Comparison of ENCODE assay signal across 16 cellular contexts in genomic region chr1:63758805-63759204, GRCh38. TPM values are rescaled to one million over a fixed set of nuclear protein-coding genes. Genes with fewer than 3 reads are reported as not detected.
A peak's percentile ranks its signal among the peaks of the same experiment; 100 is the strongest.
DNase-seq lines count a peak whose midpoint lies in the region; ATAC-seq and TF ChIP-seq lines count a peak whose summit lies in the region.
"Had no signal": no experiment of that assay in that cellular context is flagged by ENCODE, and none has a peak within 500 bp of the region (broad histone marks: within the 10 kb centered on the region; RNA-seq: fewer than 3 reads in every experiment).

No MANE protein-coding gene starts in this region.

- CTCF ChIA-PET in T-cell (lab: Charles Lee), result interaction anchor here in 1 of 2 donors (0.6 kb wide), 1 partner anchor 211 kb away, joined by 3 read pairs; no protein-coding TSS in a partner anchor

- H3K4me3 ChIP-seq in colonic mucosa, result no peak overlapping the region
- H3K4me3 ChIP-seq in parathyroid adenoma (ENCODE audit: low read depth, low read length), result no peak overlapping the region

- peak overlapping the region; percentile 56 for H2AFZ ChIP-seq in parathyroid adenoma

- H3K4me3 Mint-ChIP-seq in T-cell, result no peak overlapping the region

- H3K27me3 ChIP-seq in colonic mucosa (no peaks in the 10 kb centered on the region), parathyroid adenoma (ENCODE audit: control insufficient read depth, insufficient read depth, low read length) (no peaks in the 10 kb centered on the region)

- POLR2A ChIA-PET in T-cell (lab: Charles Lee), result interaction anchor here in 1 of 2 donors (0.7 kb wide), 1 partner anchor 1350 kb away, joined by 3 read pairs; no protein-coding TSS in a partner anchor

- no peaks in the 10 kb centered on the region for H3K4me1 Mint-ChIP-seq in T-cell

- H3K36me3 ChIP-seq in colonic mucosa (no peaks in the 10 kb centered on the region), parathyroid adenoma (ENCODE audit: control insufficient read depth, insufficient read depth, low read length) (no peaks in the 10 kb centered on the region)

- H3K9ac ChIP-seq in colonic mucosa (ENCODE audit: low read depth in 2 of 2, low read length in 2 of 2) (no peak overlapping the region), parathyroid adenoma (no peak overlapping the region)

- no peak overlapping the region for H3K27ac ChIP-seq in colonic mucosa
- no peak overlapping the region for H3K27ac ChIP-seq in parathyroid adenoma
- H3K27ac ChIP-seq: 22Rv1, C4-2B had no signal

- no peak for ATAC-seq in T-cell (replicated peaks in 1 of 4)
- ATAC-seq in HG03565 (IDR thresholded peaks at IDR 0.05; ENCODE audit: unreplicated experiment), result no peak
- ATAC-seq: PC-3 had no signal

- H3K27me3 Mint-ChIP-seq in T-cell, result peaks cover 0 to 2% of the 10 kb centered on the region in 2 donors

- intact Hi-C loops in colonic mucosa (cut with DNase I), result no loop called here

- H3K79me2 ChIP-seq in parathyroid adenoma, result no peaks in the 10 kb centered on the region

- H3K9me3 ChIP-seq in colonic mucosa, result no peaks in the 10 kb centered on the region
- H3K9me3 ChIP-seq in parathyroid adenoma (ENCODE audit: control insufficient read depth, low read length), result no peaks in the 10 kb centered on the region

- no peaks in the 10 kb centered on the region for H3K4me1 ChIP-seq in colonic mucosa
- no peaks in the 10 kb centered on the region for H3K4me1 ChIP-seq in parathyroid adenoma

- no peak for TF ChIP-seq CTCF in colonic mucosa (IDR thresholded peaks at IDR 0.05)
- no peak for TF ChIP-seq CTCF in parathyroid adenoma (IDR thresholded peaks at IDR 0.05)

- DNase-seq in DMS79 (lab: John Stamatoyannopoulos, UW) (peak; percentile 6), DMS79 treated with DMSO at 0.1 percent for 48 hours (lab: John Stamatoyannopoulos, UW) (no peak), NCI-H2029 treated with DMSO at 0.1 percent for 48 hours (lab: John Stamatoyannopoulos, UW) (peak; percentile 83), colonic mucosa (peak; percentile 72), T-cell (no peak), EL (no peak)
- DNase-seq: AML-193, NCI-H1092 treated with DMSO at 0.1 percent for 48 hours, NCI-H1694, NCI-H446 treated with DMSO at 0.1 percent for 48 hours, NCI-H69, PC-3 had no signal

- no peak overlapping the region for H3K27ac Mint-ChIP-seq in T-cell

- H3K9me3 Mint-ChIP-seq in T-cell, result peaks cover 0 to 6% (median 0%) of the 10 kb centered on the region in 3 donors

- H3K4me2 ChIP-seq in parathyroid adenoma (ENCODE audit: low read length), result peak overlapping the region; percentile 41

- H3K36me3 Mint-ChIP-seq in T-cell, result no peaks in the 10 kb centered on the region

RNA-seq across cellular contexts. Expression of gene ROR1, which starts 15.0 kb away (rescaled TPM):
- total RNA-seq in colonic mucosa, result 1 to 10 TPM; 5.1 to 6.8 TPM
- 1 to 10 TPM in 1 of 5 donors, under 1 TPM in 3, not detected in 1; 0.15 to 2.0 (median 0.33) TPM for total RNA-seq in T-cell

Comparison
In these comparisons a context has a peak if more than half of its experiments do, and no peak if none do; other contexts are left out.
1. DNase-seq: peak in DMS79 (single experiment), NCI-H2029 treated with DMSO at 0.1 percent for 48 hours (single experiment) and colonic mucosa (single experiment); none in DMS79 treated with DMSO at 0.1 percent for 48 hours (single experiment), T-cell (0 of 34) and EL (single experiment).